In the genomic region with DNA sequence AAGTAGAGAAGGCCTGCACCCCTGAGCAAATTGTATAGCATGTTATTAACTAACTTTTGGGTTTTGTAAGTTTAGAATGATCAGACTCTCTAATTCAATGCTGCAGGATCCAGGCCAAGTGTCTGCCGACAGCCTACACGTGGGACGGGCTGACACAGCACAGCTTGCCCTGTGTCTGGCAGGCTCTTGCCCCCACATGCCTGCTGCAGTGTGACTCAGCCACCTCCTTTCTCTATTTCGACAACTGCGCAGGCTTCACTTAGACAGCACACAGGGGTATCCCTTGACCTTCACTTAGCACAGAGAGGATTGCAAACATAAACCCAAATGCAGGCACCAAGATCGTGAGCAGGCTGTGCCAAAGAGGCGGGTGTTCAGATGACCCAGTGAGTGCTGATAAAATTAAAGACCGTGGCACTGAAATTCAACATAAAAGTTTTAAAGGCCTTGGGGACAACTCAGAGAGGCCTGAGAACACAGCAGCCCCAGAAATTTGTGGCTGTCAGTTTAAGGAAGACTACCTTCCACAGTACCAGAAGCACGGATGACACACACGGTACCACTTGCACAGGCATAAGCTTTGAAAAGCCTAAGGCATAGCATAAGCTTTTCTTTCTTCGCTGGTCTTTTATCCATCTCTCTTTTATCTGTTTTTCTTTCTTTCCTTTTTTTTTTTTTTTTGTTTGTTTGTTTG, we compare ENCODE assay signal across 12 cellular contexts. TPM values are rescaled to one million over a fixed set of nuclear protein-coding genes. Genes with fewer than 3 reads are reported as not detected.
DNase-seq lines count a peak whose midpoint lies in the region; ATAC-seq and TF ChIP-seq lines count a peak whose summit lies in the region.
"Had no signal": no experiment of that assay in that cellular context is flagged by ENCODE, and none has a peak within 500 bp of the region (broad histone marks: within the 10 kb centered on the region; RNA-seq: fewer than 3 reads in every experiment).

No MANE protein-coding gene starts in this region.

- peaks cover 73% of the 10 kb centered on the region for H3K36me3 Mint-ChIP-seq in brain
- peaks cover 57% of the 10 kb centered on the region for H3K36me3 Mint-ChIP-seq in T-cell
- H3K36me3 Mint-ChIP-seq: natural killer cell had no signal

- intact Hi-C loops in left ventricle myocardium superior (cut with micrococcal nuclease) = no loop called here

- TF ChIP-seq CTCF in brain (conservative IDR thresholded peaks at IDR 0.05) = no peak

- no peaks in the 10 kb centered on the region for H3K9me3 Mint-ChIP-seq in brain
- H3K9me3 Mint-ChIP-seq in T-cell = no peaks in the 10 kb centered on the region
- H3K9me3 Mint-ChIP-seq: activated T-helper 1 cell treated with anti-CD3 and anti-CD28 coated beads, Interleukin-12 subunit alpha, Interleukin-12 subunit beta, Interleukin-2, Interleukin-4 antibody, amounts not matched to agents 30 ng/mL and 10 ng/mL and 1 ng/mL, durations not matched to agents 14 hours and 24 hours and 36 hours; CD8-positive, alpha-beta T cell; natural killer cell had no signal

- H3K27me3 Mint-ChIP-seq in brain (peaks cover 3% of the 10 kb centered on the region), T-cell (no peaks in the 10 kb centered on the region)

- H3K27ac Mint-ChIP-seq in brain (peak overlapping the region in 4 of 5 experiments; percentile 39 to 83 (median 58)), T-cell (no peak overlapping the region)
- H3K27ac Mint-ChIP-seq: activated T-helper 1 cell treated with anti-CD3 and anti-CD28 coated beads, Interleukin-12 subunit alpha, Interleukin-12 subunit beta, Interleukin-2, Interleukin-4 antibody, amounts not matched to agents 30 ng/mL and 10 ng/mL and 1 ng/mL, durations not matched to agents 14 hours and 24 hours and 36 hours; CD8-positive, alpha-beta T cell; natural killer cell had no signal

- H3K4me3 Mint-ChIP-seq in brain (no peak overlapping the region), T-cell (no peak overlapping the region)
- H3K4me3 Mint-ChIP-seq: activated T-helper 1 cell treated with anti-CD3 and anti-CD28 coated beads, Interleukin-12 subunit alpha, Interleukin-12 subunit beta, Interleukin-2, Interleukin-4 antibody, amounts not matched to agents 30 ng/mL and 10 ng/mL and 1 ng/mL, durations not matched to agents 14 hours and 24 hours and 36 hours; CD8-positive, alpha-beta T cell; natural killer cell had no signal

- DNase-seq in EH (ENCODE audit: low read depth) (peak; percentile 62), left ventricle myocardium superior (peak; percentile 86), putamen (ENCODE audit: low spot score) (peak; percentile 79), T-cell (no peak), NCI-H2081 treated with DMSO at 0.1 percent for 48 hours (lab: John Stamatoyannopoulos, UW) (no peak)
- DNase-seq: CD8-positive, alpha-beta T cell; natural killer cell; NCI-H1092 treated with DMSO at 0.1 percent for 48 hours had no signal

- peaks cover 17% of the 10 kb centered on the region for H3K4me1 Mint-ChIP-seq in brain
- no peaks in the 10 kb centered on the region for H3K4me1 Mint-ChIP-seq in T-cell
- H3K4me1 Mint-ChIP-seq: natural killer cell had no signal

- CTCF ChIA-PET in T-cell (lab: Charles Lee) = interaction anchor here in 1 of 2 donors (0.6 kb wide), 1 partner anchor 316 kb away, joined by 3 read pairs; no protein-coding TSS in a partner anchor

- POLR2A ChIA-PET in T-cell (lab: Charles Lee) = interaction anchor here (0.6 kb wide), 2 partner anchors 106 to 584 kb away, joined by 3 to 5 read pairs; no protein-coding TSS in a partner anchor

- ATAC-seq in left ventricle myocardium superior = peak; percentile 99
- ATAC-seq in HG03045 (IDR thresholded peaks at IDR 0.05; ENCODE audit: unreplicated experiment) = no peak
- no peak for ATAC-seq in T-cell (replicated peaks in 1 of 4)
- ATAC-seq in GM21515 (IDR thresholded peaks at IDR 0.05; ENCODE audit: unreplicated experiment) = no peak
- ATAC-seq: CD8-positive, alpha-beta T cell had no signal

RNA-seq across cellular contexts. Expression of a gene that starts 37.8 kb away (rescaled TPM):
- polyA plus RNA-seq in brain (ENCODE audit: insufficient read depth, low read depth, low replicate concordance) = 17.7 TPM
- total RNA-seq in left ventricle myocardium superior (1.7 TPM), T-cell (not detected)
- total RNA-seq: activated T-helper 1 cell treated with anti-CD3 and anti-CD28 coated beads, Interleukin-12 subunit alpha, Interleukin-12 subunit beta, Interleukin-2, Interleukin-4 antibody, amounts not matched to agents 30 ng/mL and 10 ng/mL and 1 ng/mL, durations not matched to agents 14 hours and 24 hours and 36 hours; CD8-positive, alpha-beta T cell; natural killer cell had no signal

Comparison
In these comparisons a context has a peak if more than half of its experiments do, and no peak if none do; other contexts are left out.
1. DNase-seq: peak in EH (single experiment), left ventricle myocardium superior (single experiment) and putamen (single experiment); none in T-cell (0 of 34) and NCI-H2081 treated with DMSO at 0.1 percent for 48 hours (single experiment).
2. H3K27ac Mint-ChIP-seq: peak in brain (4 of 5); none in T-cell (0 of 2).